In genomic region chr13:41621716-41622508, GRCh38 we compare ENCODE assay signal across 17 cellular contexts.
DNase-seq lines count a peak whose midpoint lies in the region; ATAC-seq, FAIRE-seq and TF ChIP-seq lines count a peak whose summit lies in the region.
"Had no signal": no experiment of that assay in that cellular context is flagged by ENCODE, and none has a peak within 500 bp of the region (broad histone marks: within the 10 kb centered on the region; RNA-seq: fewer than 3 reads in every experiment).

No MANE protein-coding gene starts in this region.

- H4K20me1 ChIP-seq in IMR-90 (ENCODE audit: insufficient read depth, low read length), result no peaks in the 10 kb centered on the region

- TF ChIP-seq POLR2A in IMR-90 (IDR thresholded peaks at IDR 0.05; ENCODE audit: low read depth, low read length) (no peak), transverse colon (IDR thresholded peaks at IDR 0.05) (no peak), GM12892 (IDR thresholded peaks at IDR 0.05; ENCODE audit: low read depth, low read length) (no peak)

- intact Hi-C loops in IMR-90 (cut with micrococcal nuclease), result no loop called here
- intact Hi-C loops in transverse colon (cut with DNase I; ENCODE audit: low total_unique reads), result no loop called here

- no peak for FAIRE-seq in GM12892 (lab: Jason Lieb, UNC)

- peak overlapping the region; percentile 11 for H3K23ac ChIP-seq in IMR-90 (ENCODE audit: low read depth, low read length)

- H3K4me1 ChIP-seq in IMR-90 (ENCODE audit: control insufficient read depth, insufficient read depth, low read length), result peaks cover 11% of the 10 kb centered on the region
- H3K4me1 ChIP-seq in mesodermal cell (ENCODE audit: control insufficient read depth, insufficient read depth, low read length, poor library complexity, severe bottlenecking), result peaks cover 23% of the 10 kb centered on the region
- peaks cover 0 to 9% (median 6%) of the 10 kb centered on the region in 4 donors for H3K4me1 ChIP-seq in transverse colon
- H3K4me1 ChIP-seq in foreskin keratinocyte, result no peaks in the 10 kb centered on the region

- H3K56ac ChIP-seq in IMR-90 (ENCODE audit: extremely low read depth, insufficient read depth, low read length), result no peak overlapping the region; the same call in 1 of the 2 replicates

- H2BK120ac ChIP-seq in IMR-90 (ENCODE audit: low read depth, low read length), result peak overlapping the region; percentile 80

- H4K91ac ChIP-seq in IMR-90 (ENCODE audit: insufficient read depth, low read depth, low read length), result peak overlapping the region; percentile 78

- BruUV-seq in IMR-90 (replicated peaks; lab: Mats Ljungman, UMichigan), result no TSS peak

- H3K9ac ChIP-seq in IMR-90 (ENCODE audit: low read depth, low read length), result no peak overlapping the region

- peak overlapping the region; percentile 66; the same call in 1 of the 2 replicates for H3K18ac ChIP-seq in IMR-90 (ENCODE audit: low read depth, low read length)

- CTCF ChIA-PET in IMR-90 (lab: Yijun Ruan, JAX), result interaction anchor here (1.5 kb wide), 1 partner anchor 10 kb away, joined by 3 read pairs; no protein-coding TSS in a partner anchor

- no peaks in the 10 kb centered on the region for H3K9me3 ChIP-seq in IMR-90 (ENCODE audit: control insufficient read depth, insufficient read depth, low read length)
- H3K9me3 ChIP-seq in mesodermal cell (ENCODE audit: control insufficient read depth, low read length), result peaks cover 6% of the 10 kb centered on the region
- H3K9me3 ChIP-seq in transverse colon, result no peaks in the 10 kb centered on the region

- H2AK9ac ChIP-seq in IMR-90 (replicated peaks; ENCODE audit: low read depth, low read length, poor library complexity), result peak overlapping the region; percentile 38

- no peak overlapping the region for H2AFZ ChIP-seq in IMR-90 (replicated peaks; ENCODE audit: low read length, poor library complexity)

- in situ Hi-C loops in IMR-90 (cut with MboI; ENCODE audit: low sequenced_read_pairs), result no loop called here
- in situ Hi-C loops in transverse colon (cut with MboI; ENCODE audit: low pct_ligation_motif_present in 1 of 4, low pct_unique_long_range_greater_than_20kb in 1 of 4, low sequenced_read_pairs in 3 of 4), result no loop called here

- H3K79me1 ChIP-seq in IMR-90 (ENCODE audit: low read depth in 1 of 2, low read length in 2 of 2), result peaks cover 0 to 7% of the 10 kb centered on the region in 2 experiments; a peak in 2 of 4 replicates

- H3K4me2 ChIP-seq in IMR-90 (ENCODE audit: low read depth, low read length), result no peak overlapping the region; the same call in 1 of the 2 replicates

- DNase-seq in IMR-90, result peak; percentile 58
- peak; percentile 85 for DNase-seq in fibroblast of villous mesenchyme (ENCODE audit: low read depth)
- DNase-seq in transverse colon, result no peak
- DNase-seq in GM12892 (ENCODE audit: insufficient read length), result no peak
- DNase-seq in foreskin keratinocyte, result no peak
- DNase-seq: activated CD4-positive, alpha-beta T cell treated with anti-CD3 and anti-CD28 coated beads for 4 hours; activated T-cell treated with anti-CD3 and anti-CD28 coated beads, Interleukin-2, amount 50 U/mL, for 4 hours; amniotic stem cell; kidney glomerular epithelial cell; NCI-H187; NCI-H526 treated with DMSO at 0.1 percent for 48 hours; T-helper 2 cell had no signal

- H3K14ac ChIP-seq in IMR-90 (replicated peaks; ENCODE audit: low read depth, low read length), result peak overlapping the region; percentile 53; the same call in 1 of the 2 replicates

- peaks cover 6% of the 10 kb centered on the region for H3K9me1 ChIP-seq in IMR-90 (ENCODE audit: insufficient read depth, low read length)

- 100% methylated on average over 2 of the region's 5 CpGs; no CpG with 5 or more reads in 1 of the 2 experiments for WGBS in IMR-90 (ENCODE audit: extremely low coverage in 2 of 2, insufficient read length in 1 of 2), 2 experiments
- WGBS in mesodermal cell (ENCODE audit: insufficient coverage in 2 of 2), 2 experiments, result 100% methylated on average over 1 to 3 of the region's 5 CpGs
- 58 to 87% methylated on average over 2 to 5 of the region's 5 CpGs for WGBS in transverse colon (ENCODE audit: low coverage in 1 of 2), 2 donors

- H4K8ac ChIP-seq in IMR-90 (ENCODE audit: low read depth in 2 of 2, low read length in 2 of 2), result peak overlapping the region in 1 of 2 experiments; percentile 76; a peak in 2 of 4 replicates

- H3K36me3 ChIP-seq in IMR-90 (ENCODE audit: control insufficient read depth, insufficient read depth, low read length), result no peaks in the 10 kb centered on the region
- H3K36me3 ChIP-seq in mesodermal cell (ENCODE audit: control insufficient read depth, insufficient read depth, low read length), result no peaks in the 10 kb centered on the region
- H3K36me3 ChIP-seq in transverse colon, result no peaks in the 10 kb centered on the region

- peak overlapping the region; percentile 48 for H2BK20ac ChIP-seq in IMR-90 (ENCODE audit: low read depth, low read length)

- ATAC-seq in IMR-90 (ENCODE audit: low read depth) (peak; percentile 92), HG02885 (IDR thresholded peaks at IDR 0.05; ENCODE audit: poor library complexity, unreplicated experiment) (no peak), GM18867 (IDR thresholded peaks at IDR 0.05; ENCODE audit: unreplicated experiment) (no peak), foreskin keratinocyte (no peak)
- ATAC-seq: activated T-cell treated with anti-CD3 and anti-CD28 coated beads, Interleukin-2, amount 50 U/mL, for 4 hours had no signal

- H2BK15ac ChIP-seq in IMR-90 (ENCODE audit: low read depth, low read length), result peak overlapping the region; percentile 45; the same call in 1 of the 3 replicates

- H2AK5ac ChIP-seq in IMR-90 (ENCODE audit: low read depth, low read length), result peak overlapping the region; percentile 5; the same call in 1 of the 2 replicates

- no peak for TF ChIP-seq RAD21 in IMR-90 (IDR thresholded peaks at IDR 0.05; ENCODE audit: low read length)

- H3K4me3 ChIP-seq in IMR-90 (ENCODE audit: insufficient read depth, low read depth, low read length), result no peak overlapping the region
- no peak overlapping the region for H3K4me3 ChIP-seq in fibroblast of villous mesenchyme (ENCODE audit: low read depth, low read length)
- no peak overlapping the region for H3K4me3 ChIP-seq in mesodermal cell (ENCODE audit: extremely low read depth, insufficient read depth, low read length, poor library complexity, severe bottlenecking)
- H3K4me3 ChIP-seq in transverse colon, result no peak overlapping the region

- no peak for TF ChIP-seq EP300 in transverse colon (IDR thresholded peaks at IDR 0.05; ENCODE audit: low read depth)

- H3K4ac ChIP-seq in IMR-90 (ENCODE audit: low read depth, low read length), result peak overlapping the region; percentile 77

- TF ChIP-seq CTCF in IMR-90 (conservative IDR thresholded peaks at IDR 0.05; ENCODE audit: low read depth, low read length) (no peak), fibroblast of villous mesenchyme (IDR thresholded peaks at IDR 0.05; ENCODE audit: insufficient read depth, low read depth, low read length) (no peak), transverse colon (IDR thresholded peaks at IDR 0.05) (no peak), foreskin keratinocyte (conservative IDR thresholded peaks at IDR 0.05) (no peak)

- H2BK5ac ChIP-seq in IMR-90 (ENCODE audit: low read depth, low read length, poor library complexity, severe bottlenecking), result peak overlapping the region; percentile 96

- H3K27me3 ChIP-seq in IMR-90 (ENCODE audit: control insufficient read depth, insufficient read depth, low read length) (no peaks in the 10 kb centered on the region), transverse colon (no peaks in the 10 kb centered on the region), foreskin keratinocyte (no peaks in the 10 kb centered on the region)

- POLR2A ChIA-PET in IMR-90 (lab: Charles Lee; ENCODE audit: unreplicated experiment), result no interaction called here

- H3K27ac ChIP-seq in IMR-90 (ENCODE audit: insufficient read depth, low read length) (0 out of 2 replicates have a peak overlapping the region, but pooled peaks have one; percentile 16), mesodermal cell (ENCODE audit: low read depth, low read length, severe bottlenecking) (peak overlapping the region; percentile 89), transverse colon (peak overlapping the region; percentile 21 to 34 (median 31)), foreskin keratinocyte (no peak overlapping the region)
- H3K27ac ChIP-seq: HL-60, RWPE1 had no signal

- dilution Hi-C loops in IMR-90 (cut with HindIII; ENCODE audit: low sequenced_read_pairs, unreplicated experiment), result no loop called here

- peak overlapping the region; percentile 81; the same call in 1 of the 2 replicates for H4K5ac ChIP-seq in IMR-90 (ENCODE audit: low read depth, low read length)

TF ChIP-seq in IMR-90, 13 proteins besides CTCF, POLR2A, EP300 and RAD21:
- no peak for TF ChIP-seq RFX5 (IDR thresholded peaks at IDR 0.05; ENCODE audit: low read depth, low read length)
- no peak for TF ChIP-seq NFE2L2 (IDR thresholded peaks at IDR 0.05; ENCODE audit: low read depth, low read length)
TF ChIP-seq in IMR-90: peak in this region for 0.

Comparison
In these comparisons a context has a peak if more than half of its experiments do, and no peak if none do; other contexts are left out.
1. DNase-seq: peak in IMR-90 (single experiment) and fibroblast of villous mesenchyme (single experiment); none in transverse colon (single experiment), GM12892 (single experiment) and foreskin keratinocyte (0 of 2).